1 cellular context compared by ENCODE assay signal in genomic region chr7:149569025-149569725, GRCh38.
TF ChIP-seq lines count a peak whose summit lies in the region.

No MANE protein-coding gene starts in this region.

TF ChIP-seq in GM12878, 131 proteins besides CTCF, POLR2A, EP300 and RAD21 (continued from another document):
- TF ChIP-seq ZBTB11 (CRISPR knock-in tag; IDR thresholded peaks at IDR 0.05) (no peak), KLF5 (IDR thresholded peaks at IDR 0.05; ENCODE audit: partially characterized antibody) (no peak), ZNF207 (IDR thresholded peaks at IDR 0.05; ENCODE audit: borderline replicate concordance) (no peak)
